Comparison of ENCODE assay signal across 8 cellular contexts in the genomic region with DNA sequence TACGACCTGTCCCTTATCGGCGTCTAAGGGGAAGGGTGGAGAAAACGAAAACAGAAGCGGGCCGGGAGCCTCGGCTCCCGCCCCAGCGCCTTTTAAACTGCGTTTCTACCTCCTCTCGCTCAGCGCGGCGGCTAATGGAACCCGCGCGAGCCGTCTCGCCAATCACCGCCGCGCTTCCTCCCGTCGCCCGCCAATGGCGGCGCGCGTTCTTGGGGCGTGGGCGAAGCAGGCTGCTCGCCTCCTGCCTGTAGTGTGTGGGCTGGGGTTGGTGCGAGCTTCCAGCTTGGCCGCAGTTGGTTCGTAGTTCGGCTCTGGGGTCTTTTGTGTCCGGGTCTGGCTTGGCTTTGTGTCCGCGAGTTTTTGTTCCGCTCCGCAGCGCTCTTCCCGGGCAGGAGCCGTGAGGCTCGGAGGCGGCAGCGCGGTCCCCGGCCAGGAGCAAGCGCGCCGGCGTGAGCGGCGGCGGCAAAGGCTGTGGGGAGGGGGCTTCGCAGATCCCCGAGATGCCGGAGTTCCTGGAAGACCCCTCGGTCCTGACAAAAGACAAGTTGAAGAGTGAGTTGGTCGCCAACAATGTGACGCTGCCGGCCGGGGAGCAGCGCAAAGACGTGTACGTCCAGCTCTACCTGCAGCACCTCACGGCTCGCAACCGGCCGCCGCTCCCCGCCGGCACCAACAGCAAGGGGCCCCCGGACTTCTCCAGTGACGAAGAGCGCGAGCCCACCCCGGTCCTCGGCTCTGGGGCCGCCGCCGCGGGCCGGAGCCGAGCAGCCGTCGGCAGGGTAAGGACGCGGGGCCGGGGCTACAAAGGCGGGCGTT. TPM values are rescaled to one million over a fixed set of nuclear protein-coding genes. Genes with fewer than 3 reads are reported as not detected.
DNase-seq lines count a peak whose midpoint lies in the region; ATAC-seq and TF ChIP-seq lines count a peak whose summit lies in the region.

Gene TMPO (plus strand): TSS at position 223 of the 816 bp plus-strand sequence. CDS start 278 bp downstream, at position 501.

- H3K4me1 ChIP-seq in lower lobe of right lung, result peaks cover 41% of the 10 kb centered on the region

- intact Hi-C loops in lower lobe of right lung (cut with DNase I), result no loop called here

- H3K4me3 ChIP-seq in lower lobe of right lung, result peak within 1 kb of the TSS; percentile 98

- no peak for TF ChIP-seq CTCF in GM20000 (IDR thresholded peaks at IDR 0.05; ENCODE audit: extremely low read depth, missing control alignments)
- TF ChIP-seq CTCF in lower lobe of right lung (IDR thresholded peaks at IDR 0.05), result no peak

- H3K27ac Mint-ChIP-seq in activated CD8-positive, alpha-beta T cell treated with anti-CD3 and anti-CD28 coated beads, Interleukin-2, amount 10 ng/mL, durations not matched to agents 7 days and 5 days, result peak within 1 kb of the TSS; percentile 99

- H3K4me3 Mint-ChIP-seq in activated CD8-positive, alpha-beta T cell treated with anti-CD3 and anti-CD28 coated beads, Interleukin-2, amount 10 ng/mL, durations not matched to agents 7 days and 5 days, result peak within 1 kb of the TSS; percentile 99

- H3K9me3 ChIP-seq in lower lobe of right lung, result no peaks in the 10 kb centered on the region

- H3K4me1 Mint-ChIP-seq in activated CD8-positive, alpha-beta T cell treated with anti-CD3 and anti-CD28 coated beads, Interleukin-2, amount 10 ng/mL, durations not matched to agents 7 days and 5 days (ENCODE audit: low read depth), result peaks cover 32% of the 10 kb centered on the region

- peak; percentile 86 for ATAC-seq in activated CD8-positive, alpha-beta T cell treated with anti-CD3 and anti-CD28 coated beads, Interleukin-2, amount 10 ng/mL, durations not matched to agents 7 days and 5 days
- ATAC-seq in lower lobe of right lung, result peak; percentile 99

- peaks cover 57% of the 10 kb centered on the region for H3K36me3 Mint-ChIP-seq in activated CD8-positive, alpha-beta T cell treated with anti-CD3 and anti-CD28 coated beads, Interleukin-2, amount 10 ng/mL, durations not matched to agents 7 days and 5 days (ENCODE audit: low read depth)

- H3K36me3 ChIP-seq in lower lobe of right lung, result no peaks in the 10 kb centered on the region

- CTCF ChIA-PET in activated CD8-positive, alpha-beta T cell treated with anti-CD3 and anti-CD28 coated beads, Interleukin-2, amount 10 ng/mL, durations not matched to agents 7 days and 5 days (lab: Charles Lee), result interaction anchor here (0.9 to 6.3 kb wide), 8 partner anchors 8 to 128 kb away, joined by 3 to 76 read pairs (median 4); no protein-coding TSS in a partner anchor

- H3K27me3 Mint-ChIP-seq in activated CD8-positive, alpha-beta T cell treated with anti-CD3 and anti-CD28 coated beads, Interleukin-2, amount 10 ng/mL, durations not matched to agents 7 days and 5 days (ENCODE audit: low read depth), result no peaks in the 10 kb centered on the region

- POLR2A ChIA-PET in activated CD8-positive, alpha-beta T cell treated with anti-CD3 and anti-CD28 coated beads, Interleukin-2, amount 10 ng/mL, durations not matched to agents 7 days and 5 days (lab: Charles Lee), result interaction anchor here (1.1 to 5.6 kb wide), 14 partner anchors 10 to 130 kb away, joined by 3 to 94 read pairs (median 5); partner anchors contain the start of genes APAF1, IKBIP and SLC25A3

- DNase-seq in COLO668 (lab: John Stamatoyannopoulos, UW; ENCODE audit: unreplicated experiment), result peak; percentile 96
- DNase-seq in GM20000 (ENCODE audit: low spot score), result peak; percentile 92
- DNase-seq in HS-5 (ENCODE audit: low read depth), result peak; percentile 71
- DNase-seq in NK-92 (lab: John Stamatoyannopoulos, UW; ENCODE audit: unreplicated experiment), result peak; percentile 49
- DNase-seq in activated CD8-positive, alpha-beta T cell treated with anti-CD3 and anti-CD28 coated beads, Interleukin-2, amount 10 ng/mL, durations not matched to agents 7 days and 5 days, result peak; percentile 94
- peak; percentile 99 for DNase-seq in ecto neural progenitor cell (ENCODE audit: low spot score)
- peak; percentile 93 for DNase-seq in lower lobe of right lung
- peak; percentile 77 to 95 (median 94) for DNase-seq in stimulated activated CD4-positive, alpha-beta T cell treated with anti-CD3 and anti-CD28 coated beads, TNF-alpha, amount 100 ng/mL, for 1 hour (ENCODE audit: low read depth in 3 of 3, low spot score in 1 of 3)

- no peaks in the 10 kb centered on the region for H3K9me3 Mint-ChIP-seq in activated CD8-positive, alpha-beta T cell treated with anti-CD3 and anti-CD28 coated beads, Interleukin-2, amount 10 ng/mL, durations not matched to agents 7 days and 5 days (ENCODE audit: insufficient read depth)

- peak within 1 kb of the TSS; percentile 96 for H3K27ac ChIP-seq in lower lobe of right lung

- no peaks in the 10 kb centered on the region for H3K27me3 ChIP-seq in lower lobe of right lung (ENCODE audit: low read depth)

RNA-seq across cellular contexts. Expression of gene TMPO, which starts in this region (rescaled TPM):
- 100 to 1,000 TPM; 401 to 413 TPM for total RNA-seq in activated CD8-positive, alpha-beta T cell treated with anti-CD3 and anti-CD28 coated beads, Interleukin-2, amount 10 ng/mL, durations not matched to agents 7 days and 5 days
- total RNA-seq in lower lobe of right lung, result 61.7 TPM

Comparison
In these comparisons a context has a peak if more than half of its experiments do, and no peak if none do; other contexts are left out.
1. Peak in every context shown above with its lines: DNase-seq, ATAC-seq, H3K4me3 ChIP-seq and H3K27ac ChIP-seq.
2. DNase-seq: peak in every context shown above with its lines; median percentile 99 in ecto neural progenitor cell; 96 in COLO668; 94 in activated CD8-positive, alpha-beta T cell treated with anti-CD3 and anti-CD28 coated beads, Interleukin-2, amount 10 ng/mL, durations not matched to agents 7 days and 5 days; 94 in stimulated activated CD4-positive, alpha-beta T cell treated with anti-CD3 and anti-CD28 coated beads, TNF-alpha, amount 100 ng/mL, for 1 hour; 93 in lower lobe of right lung; 92 in GM20000; 71 in HS-5; 49 in NK-92.